Comparison of ENCODE assay signal across 1 cellular context in the genomic region with DNA sequence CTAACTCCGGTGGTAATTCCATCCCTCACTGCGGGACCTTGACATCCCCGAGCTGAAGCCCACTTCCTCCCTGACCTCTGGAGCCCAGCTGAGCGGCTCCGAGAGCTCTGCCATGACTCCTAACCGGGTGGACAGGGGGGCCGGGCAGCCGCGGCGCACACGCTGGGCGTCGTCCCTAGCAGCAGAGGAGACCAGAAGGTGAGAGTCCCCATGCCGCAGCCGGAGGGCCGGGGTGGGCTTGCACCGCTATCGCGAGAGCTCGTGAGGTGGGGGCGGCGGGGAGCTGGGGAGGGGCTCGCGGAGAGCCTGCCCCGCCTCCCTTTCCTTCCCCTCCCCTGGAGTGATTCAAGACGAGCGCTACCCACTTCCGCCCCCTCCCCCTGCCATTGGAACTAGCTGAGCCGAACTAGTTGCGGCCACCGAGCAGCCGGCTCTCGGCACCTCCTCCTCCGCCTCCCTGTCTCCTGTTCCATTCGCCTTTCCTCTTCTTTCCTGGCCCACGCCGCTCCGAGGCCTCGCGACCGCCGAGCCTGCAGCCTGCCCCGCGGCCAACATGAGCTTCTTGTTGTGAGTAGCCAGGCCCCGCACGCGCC.
TF ChIP-seq lines count a peak whose summit lies in the region.

A gene (plus strand): TSS at position 386 of the 593 bp plus-strand sequence. CDS start 168 bp downstream, at position 554.

TF ChIP-seq in GM23338, 12 proteins besides CTCF, POLR2A, EP300 and RAD21 (continued from another document):
- TF ChIP-seq, protein P1, sequence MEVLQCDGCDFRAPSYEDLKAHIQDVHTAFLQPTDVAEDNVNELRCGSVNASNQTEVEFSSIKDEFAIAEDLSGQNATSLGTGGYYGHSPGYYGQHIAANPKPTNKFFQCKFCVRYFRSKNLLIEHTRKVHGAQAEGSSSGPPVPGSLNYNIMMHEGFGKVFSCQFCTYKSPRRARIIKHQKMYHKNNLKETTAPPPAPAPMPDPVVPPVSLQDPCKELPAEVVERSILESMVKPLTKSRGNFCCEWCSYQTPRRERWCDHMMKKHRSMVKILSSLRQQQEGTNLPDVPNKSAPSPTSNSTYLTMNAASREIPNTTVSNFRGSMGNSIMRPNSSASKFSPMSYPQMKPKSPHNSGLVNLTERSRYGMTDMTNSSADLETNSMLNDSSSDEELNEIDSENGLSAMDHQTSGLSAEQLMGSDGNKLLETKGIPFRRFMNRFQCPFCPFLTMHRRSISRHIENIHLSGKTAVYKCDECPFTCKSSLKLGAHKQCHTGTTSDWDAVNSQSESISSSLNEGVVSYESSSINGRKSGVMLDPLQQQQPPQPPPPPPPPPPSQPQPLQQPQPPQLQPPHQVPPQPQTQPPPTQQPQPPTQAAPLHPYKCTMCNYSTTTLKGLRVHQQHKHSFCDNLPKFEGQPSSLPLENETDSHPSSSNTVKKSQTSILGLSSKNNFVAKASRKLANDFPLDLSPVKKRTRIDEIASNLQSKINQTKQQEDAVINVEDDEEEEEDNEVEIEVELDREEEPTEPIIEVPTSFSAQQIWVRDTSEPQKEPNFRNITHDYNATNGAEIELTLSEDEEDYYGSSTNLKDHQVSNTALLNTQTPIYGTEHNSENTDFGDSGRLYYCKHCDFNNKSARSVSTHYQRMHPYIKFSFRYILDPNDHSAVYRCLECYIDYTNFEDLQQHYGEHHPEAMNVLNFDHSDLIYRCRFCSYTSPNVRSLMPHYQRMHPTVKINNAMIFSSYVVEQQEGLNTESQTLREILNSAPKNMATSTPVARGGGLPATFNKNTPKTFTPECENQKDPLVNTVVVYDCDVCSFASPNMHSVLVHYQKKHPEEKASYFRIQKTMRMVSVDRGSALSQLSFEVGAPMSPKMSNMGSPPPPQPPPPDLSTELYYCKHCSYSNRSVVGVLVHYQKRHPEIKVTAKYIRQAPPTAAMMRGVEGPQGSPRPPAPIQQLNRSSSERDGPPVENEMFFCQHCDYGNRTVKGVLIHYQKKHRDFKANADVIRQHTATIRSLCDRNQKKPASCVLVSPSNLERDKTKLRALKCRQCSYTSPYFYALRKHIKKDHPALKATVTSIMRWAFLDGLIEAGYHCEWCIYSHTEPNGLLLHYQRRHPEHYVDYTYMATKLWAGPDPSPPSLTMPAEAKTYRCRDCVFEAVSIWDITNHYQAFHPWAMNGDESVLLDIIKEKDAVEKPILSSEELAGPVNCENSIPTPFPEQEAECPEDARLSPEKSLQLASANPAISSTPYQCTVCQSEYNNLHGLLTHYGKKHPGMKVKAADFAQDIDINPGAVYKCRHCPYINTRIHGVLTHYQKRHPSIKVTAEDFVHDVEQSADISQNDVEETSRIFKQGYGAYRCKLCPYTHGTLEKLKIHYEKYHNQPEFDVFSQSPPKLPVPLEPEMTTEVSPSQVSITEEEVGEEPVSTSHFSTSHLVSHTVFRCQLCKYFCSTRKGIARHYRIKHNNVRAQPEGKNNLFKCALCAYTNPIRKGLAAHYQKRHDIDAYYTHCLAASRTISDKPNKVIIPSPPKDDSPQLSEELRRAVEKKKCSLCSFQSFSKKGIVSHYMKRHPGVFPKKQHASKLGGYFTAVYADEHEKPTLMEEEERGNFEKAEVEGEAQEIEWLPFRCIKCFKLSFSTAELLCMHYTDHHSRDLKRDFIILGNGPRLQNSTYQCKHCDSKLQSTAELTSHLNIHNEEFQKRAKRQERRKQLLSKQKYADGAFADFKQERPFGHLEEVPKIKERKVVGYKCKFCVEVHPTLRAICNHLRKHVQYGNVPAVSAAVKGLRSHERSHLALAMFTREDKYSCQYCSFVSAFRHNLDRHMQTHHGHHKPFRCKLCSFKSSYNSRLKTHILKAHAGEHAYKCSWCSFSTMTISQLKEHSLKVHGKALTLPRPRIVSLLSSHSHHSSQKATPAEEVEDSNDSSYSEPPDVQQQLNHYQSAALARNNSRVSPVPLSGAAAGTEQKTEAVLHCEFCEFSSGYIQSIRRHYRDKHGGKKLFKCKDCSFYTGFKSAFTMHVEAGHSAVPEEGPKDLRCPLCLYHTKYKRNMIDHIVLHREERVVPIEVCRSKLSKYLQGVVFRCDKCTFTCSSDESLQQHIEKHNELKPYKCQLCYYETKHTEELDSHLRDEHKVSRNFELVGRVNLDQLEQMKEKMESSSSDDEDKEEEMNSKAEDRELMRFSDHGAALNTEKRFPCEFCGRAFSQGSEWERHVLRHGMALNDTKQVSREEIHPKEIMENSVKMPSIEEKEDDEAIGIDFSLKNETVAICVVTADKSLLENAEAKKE (CRISPR knock-in tag; IDR thresholded peaks at IDR 0.05), result no peak
- peak; percentile 54 for TF ChIP-seq CREB1 (CRISPR knock-in tag; IDR thresholded peaks at IDR 0.05; ENCODE audit: low read depth)
- TF ChIP-seq EZH2 (IDR thresholded peaks at IDR 0.05; ENCODE audit: low read depth, unreplicated experiment), result no peak
- peak; percentile 88 for TF ChIP-seq POLR2AphosphoS5 (IDR thresholded peaks at IDR 0.05; ENCODE audit: low read depth)
- no peak for TF ChIP-seq NANOG (IDR thresholded peaks at IDR 0.05; ENCODE audit: borderline replicate concordance)
